Comparison of ENCODE assay signal across 1 cellular context in genomic region chr3:49673715-49674490, GRCh38.
TF ChIP-seq lines count a peak whose summit lies in the region.

TSS of gene APEH (plus strand) at chr3:49674351. CDS start at chr3:49674402, 51 bp downstream.

TF ChIP-seq in HepG2, 621 proteins besides CTCF, POLR2A, EP300 and RAD21 (continued from another document and continues in another):
- TF ChIP-seq KLF15 (CRISPR knock-in tag; IDR thresholded peaks at IDR 0.05; ENCODE audit: borderline replicate concordance) (no peak), FOXC1 (CRISPR knock-in tag; IDR thresholded peaks at IDR 0.05; ENCODE audit: borderline replicate concordance) (peak; percentile 67), RNF219 (CRISPR knock-in tag; IDR thresholded peaks at IDR 0.05) (no peak), ZFP37 (CRISPR knock-in tag; IDR thresholded peaks at IDR 0.05; ENCODE audit: borderline replicate concordance) (no peak), TCF7L2 (IDR thresholded peaks at IDR 0.05; ENCODE audit: low read depth, low read length) (no peak), BRCA1 (CRISPR knock-in tag; IDR thresholded peaks at IDR 0.05) (no peak), GZF1 (CRISPR knock-in tag; IDR thresholded peaks at IDR 0.05) (peak; percentile 84), ZNF343 (CRISPR knock-in tag; IDR thresholded peaks at IDR 0.05) (no peak), NCOA5 (CRISPR knock-in tag; IDR thresholded peaks at IDR 0.05) (no peak), NFE2L1 (CRISPR knock-in tag; IDR thresholded peaks at IDR 0.05; ENCODE audit: borderline replicate concordance) (no peak), HOXD1 (CRISPR knock-in tag; IDR thresholded peaks at IDR 0.05) (no peak; the same call in 1 of the 2 replicates), ZNF281 (CRISPR knock-in tag; IDR thresholded peaks at IDR 0.05; ENCODE audit: borderline replicate concordance) (0 out of 2 replicates have a peak, but pooled peaks have one; percentile 13), NR1H2 (CRISPR knock-in tag; IDR thresholded peaks at IDR 0.05; ENCODE audit: borderline replicate concordance, low read depth) (no peak), CSRNP1 (CRISPR knock-in tag; IDR thresholded peaks at IDR 0.05) (no peak; the same call in 1 of the 2 replicates), BATF2 (CRISPR knock-in tag; IDR thresholded peaks at IDR 0.05) (peak; percentile 83; the same call in 1 of the 2 replicates), ZNF263 (CRISPR knock-in tag; IDR thresholded peaks at IDR 0.05) (no peak), MAX (IDR thresholded peaks at IDR 0.05) (no peak), MEIS2 (CRISPR knock-in tag; IDR thresholded peaks at IDR 0.05) (peak; percentile 88), ELF4 (CRISPR knock-in tag; IDR thresholded peaks at IDR 0.05; ENCODE audit: borderline replicate concordance) (peak; percentile 66; the same call in 1 of the 2 replicates), HMG20B (CRISPR knock-in tag; conservative IDR thresholded peaks at IDR 0.05) (no peak; the same call in none of the 2 replicates), SMAD9 (CRISPR knock-in tag; IDR thresholded peaks at IDR 0.05) (no peak), HINFP (CRISPR knock-in tag; IDR thresholded peaks at IDR 0.05; ENCODE audit: low read depth) (no peak), ZNF883 (CRISPR knock-in tag; IDR thresholded peaks at IDR 0.05; ENCODE audit: not compliant biosample characterization) (no peak), ZNF20 (CRISPR knock-in tag; IDR thresholded peaks at IDR 0.05) (no peak), ZNF362 (CRISPR knock-in tag; IDR thresholded peaks at IDR 0.05; ENCODE audit: borderline replicate concordance) (no peak), ZFP36L1 (CRISPR knock-in tag; IDR thresholded peaks at IDR 0.05) (0 out of 2 replicates have a peak, but pooled peaks have one; percentile 47), ZNF124 (CRISPR knock-in tag; IDR thresholded peaks at IDR 0.05) (no peak), ZNF674 (CRISPR knock-in tag; IDR thresholded peaks at IDR 0.05; ENCODE audit: low read depth) (no peak; the same call in 1 of the 2 replicates), ZNF260 (CRISPR knock-in tag; IDR thresholded peaks at IDR 0.05; ENCODE audit: borderline replicate concordance, low read depth) (no peak), MTF1 (CRISPR knock-in tag; IDR thresholded peaks at IDR 0.05) (no peak), ISX (CRISPR knock-in tag; conservative IDR thresholded peaks at IDR 0.05) (no peak), ZNF850 (CRISPR knock-in tag; conservative IDR thresholded peaks at IDR 0.05) (peak; percentile 84; the same call in 1 of the 2 replicates), ATF7-NPFF (CRISPR knock-in tag; IDR thresholded peaks at IDR 0.05; ENCODE audit: low read depth) (peak; percentile 37), ZKSCAN8 (CRISPR knock-in tag; IDR thresholded peaks at IDR 0.05; ENCODE audit: borderline replicate concordance) (peak; percentile 50; the same call in 1 of the 2 replicates), PHF5A (CRISPR knock-in tag; IDR thresholded peaks at IDR 0.05; ENCODE audit: low read depth, unreplicated experiment) (no peak), ARID3A (IDR thresholded peaks at IDR 0.05; ENCODE audit: low read depth, low read length) (no peak)
- TF ChIP-seq, protein P1, sequence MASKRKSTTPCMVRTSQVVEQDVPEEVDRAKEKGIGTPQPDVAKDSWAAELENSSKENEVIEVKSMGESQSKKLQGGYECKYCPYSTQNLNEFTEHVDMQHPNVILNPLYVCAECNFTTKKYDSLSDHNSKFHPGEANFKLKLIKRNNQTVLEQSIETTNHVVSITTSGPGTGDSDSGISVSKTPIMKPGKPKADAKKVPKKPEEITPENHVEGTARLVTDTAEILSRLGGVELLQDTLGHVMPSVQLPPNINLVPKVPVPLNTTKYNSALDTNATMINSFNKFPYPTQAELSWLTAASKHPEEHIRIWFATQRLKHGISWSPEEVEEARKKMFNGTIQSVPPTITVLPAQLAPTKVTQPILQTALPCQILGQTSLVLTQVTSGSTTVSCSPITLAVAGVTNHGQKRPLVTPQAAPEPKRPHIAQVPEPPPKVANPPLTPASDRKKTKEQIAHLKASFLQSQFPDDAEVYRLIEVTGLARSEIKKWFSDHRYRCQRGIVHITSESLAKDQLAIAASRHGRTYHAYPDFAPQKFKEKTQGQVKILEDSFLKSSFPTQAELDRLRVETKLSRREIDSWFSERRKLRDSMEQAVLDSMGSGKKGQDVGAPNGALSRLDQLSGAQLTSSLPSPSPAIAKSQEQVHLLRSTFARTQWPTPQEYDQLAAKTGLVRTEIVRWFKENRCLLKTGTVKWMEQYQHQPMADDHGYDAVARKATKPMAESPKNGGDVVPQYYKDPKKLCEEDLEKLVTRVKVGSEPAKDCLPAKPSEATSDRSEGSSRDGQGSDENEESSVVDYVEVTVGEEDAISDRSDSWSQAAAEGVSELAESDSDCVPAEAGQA (IDR thresholded peaks at IDR 0.05; ENCODE audit: low read depth), result peak; percentile 12
- TF ChIP-seq, protein P1 (CRISPR knock-in tag; IDR thresholded peaks at IDR 0.05; ENCODE audit: borderline replicate concordance), result no peak
- TF ChIP-seq, protein P2, sequence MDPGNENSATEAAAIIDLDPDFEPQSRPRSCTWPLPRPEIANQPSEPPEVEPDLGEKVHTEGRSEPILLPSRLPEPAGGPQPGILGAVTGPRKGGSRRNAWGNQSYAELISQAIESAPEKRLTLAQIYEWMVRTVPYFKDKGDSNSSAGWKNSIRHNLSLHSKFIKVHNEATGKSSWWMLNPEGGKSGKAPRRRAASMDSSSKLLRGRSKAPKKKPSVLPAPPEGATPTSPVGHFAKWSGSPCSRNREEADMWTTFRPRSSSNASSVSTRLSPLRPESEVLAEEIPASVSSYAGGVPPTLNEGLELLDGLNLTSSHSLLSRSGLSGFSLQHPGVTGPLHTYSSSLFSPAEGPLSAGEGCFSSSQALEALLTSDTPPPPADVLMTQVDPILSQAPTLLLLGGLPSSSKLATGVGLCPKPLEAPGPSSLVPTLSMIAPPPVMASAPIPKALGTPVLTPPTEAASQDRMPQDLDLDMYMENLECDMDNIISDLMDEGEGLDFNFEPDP (CRISPR knock-in tag; conservative IDR thresholded peaks at IDR 0.05), result no peak
- TF ChIP-seq, protein P3, sequence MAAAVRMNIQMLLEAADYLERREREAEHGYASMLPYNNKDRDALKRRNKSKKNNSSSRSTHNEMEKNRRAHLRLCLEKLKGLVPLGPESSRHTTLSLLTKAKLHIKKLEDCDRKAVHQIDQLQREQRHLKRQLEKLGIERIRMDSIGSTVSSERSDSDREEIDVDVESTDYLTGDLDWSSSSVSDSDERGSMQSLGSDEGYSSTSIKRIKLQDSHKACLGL (CRISPR knock-in tag; IDR thresholded peaks at IDR 0.05), result peak; percentile 55; the same call in 1 of the 2 replicates
